ENCODE assay signal across 24 cellular contexts in genomic region chr4:111977419-111977965, GRCh38.
"Had no signal": no experiment of that assay in that cellular context is flagged by ENCODE, and none has a peak within 500 bp of the region (broad histone marks: within the 10 kb centered on the region; RNA-seq: fewer than 3 reads in every experiment).

No MANE protein-coding gene starts in this region.

- H3K27ac ChIP-seq: breast epithelium, coronary artery, epithelial cell of prostate, foreskin keratinocyte, left ventricle myocardium inferior, neutrophil, ovary, prostate gland, spleen, testis, vagina, WERI-Rb-1 had no signal

- H3K9me3 ChIP-seq: breast epithelium, neutrophil, ovary, prostate gland, testis, vagina had no signal

- DNase-seq: activated CD4-positive, alpha-beta T cell treated with anti-CD3 and anti-CD28 coated beads for 1 hour; activated gamma-delta T cell treated with Interleukin-2 at 50 U/mL for 16 hours; activated T-cell treated with anti-CD3 and anti-CD28 coated beads, Interleukin-2, amount 50 U/mL, for 1 hour; amniotic stem cell; foreskin keratinocyte; immature natural killer cell; kidney glomerular epithelial cell; left ventricle myocardium inferior; ovary; spleen; stimulated activated CD4-positive, alpha-beta T cell treated with anti-CD3 and anti-CD28 coated beads, Interleukin-4, amount 100 ng/mL, for 1 hour; stimulated activated naive CD4-positive, alpha-beta T cell; testis; WERI-Rb-1 had no signal

- H3K4me3 Mint-ChIP-seq: activated naive CD8-positive, alpha-beta T cell; immature natural killer cell; mesothelial cell of epicardium; natural killer cell treated with Interleukin-12 subunit alpha and Interleukin-12 subunit beta and Interleukin-15 and Interleukin-18, amount 100 ng/mL, for 72 hours; type B pancreatic cell had no signal

- H3K36me3 ChIP-seq: breast epithelium, left ventricle myocardium inferior, neutrophil, ovary, prostate gland, spleen, vagina had no signal

- H3K4me3 ChIP-seq: breast epithelium, coronary artery, left ventricle myocardium inferior, ovary, prostate gland, spleen, testis, vagina had no signal

- H3K27me3 ChIP-seq: breast epithelium, foreskin keratinocyte, neutrophil, ovary, spleen, testis, vagina had no signal

- H3K4me1 ChIP-seq: breast epithelium, foreskin keratinocyte, left ventricle myocardium inferior, prostate gland, spleen, testis, vagina had no signal

- H3K36me3 Mint-ChIP-seq: activated naive CD8-positive, alpha-beta T cell; immature natural killer cell; natural killer cell treated with Interleukin-12 subunit alpha and Interleukin-12 subunit beta and Interleukin-15 and Interleukin-18, amount 100 ng/mL, for 72 hours; type B pancreatic cell had no signal

- H3K27ac Mint-ChIP-seq: activated naive CD8-positive, alpha-beta T cell; immature natural killer cell; mesothelial cell of epicardium; natural killer cell treated with Interleukin-12 subunit alpha and Interleukin-12 subunit beta and Interleukin-15 and Interleukin-18, amount 100 ng/mL, for 72 hours; type B pancreatic cell had no signal

- H3K27me3 Mint-ChIP-seq: natural killer cell treated with Interleukin-12 subunit alpha and Interleukin-12 subunit beta and Interleukin-15 and Interleukin-18, amount 100 ng/mL, for 72 hours had no signal

- H3K4me1 Mint-ChIP-seq: immature natural killer cell had no signal

- ATAC-seq: foreskin keratinocyte; natural killer cell treated with Interleukin-12 subunit alpha and Interleukin-12 subunit beta and Interleukin-15 and Interleukin-18, amount 100 ng/mL, for 72 hours had no signal
